In the genomic region with DNA sequence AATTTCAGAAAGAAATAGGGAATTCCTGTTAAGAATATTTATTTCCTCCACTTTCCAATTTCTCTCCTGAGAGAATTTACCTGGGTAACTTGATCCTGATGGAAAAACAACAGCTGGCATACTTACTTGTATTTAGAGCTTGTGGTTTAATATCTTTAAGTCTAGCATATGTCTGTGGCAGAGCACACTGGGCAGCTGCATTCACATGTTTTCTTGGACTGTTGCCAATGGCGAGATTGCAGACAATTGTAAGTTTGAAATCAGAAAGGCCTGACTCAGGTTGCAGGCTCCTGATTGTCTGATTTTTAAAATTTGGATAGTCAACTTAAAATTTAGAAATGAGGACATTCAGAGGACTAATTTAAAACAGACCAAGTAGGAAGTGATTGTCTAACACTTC, we compare ENCODE assay signal across 13 cellular contexts.
A peak's percentile ranks its signal among the peaks of the same experiment; 100 is the strongest.
DNase-seq lines count a peak whose midpoint lies in the region; ATAC-seq and TF ChIP-seq lines count a peak whose summit lies in the region.
"Had no signal": no experiment of that assay in that cellular context is flagged by ENCODE, and none has a peak within 500 bp of the region (broad histone marks: within the 10 kb centered on the region; RNA-seq: fewer than 3 reads in every experiment).

No MANE protein-coding gene starts in this region.

- TF ChIP-seq CTCF in activated CD8-positive, alpha-beta T cell treated with anti-CD3 and anti-CD28 coated beads for 36 hours (IDR thresholded peaks at IDR 0.05) = no peak

- in situ Hi-C loops in G401 (cut with HindIII; ENCODE audit: low sequenced_read_pairs) = no loop called here

- H3K27ac Mint-ChIP-seq in activated CD8-positive, alpha-beta T cell treated with anti-CD3 and anti-CD28 coated beads for 36 hours = no peak overlapping the region
- H3K27ac Mint-ChIP-seq: activated T-cell treated with anti-CD3 and anti-CD28 coated beads, Interleukin-2, amount 50 U/mL, for 24 hours; CD8-positive, alpha-beta memory T cell had no signal

- peaks cover 19% of the 10 kb centered on the region for H3K27me3 Mint-ChIP-seq in activated CD8-positive, alpha-beta T cell treated with anti-CD3 and anti-CD28 coated beads for 36 hours

- POLR2A ChIA-PET in activated CD8-positive, alpha-beta T cell treated with anti-CD3 and anti-CD28 coated beads for 36 hours (lab: Charles Lee) = no interaction called here
- POLR2A ChIA-PET in HEK293T (lab: Yijun Ruan, JAX) = no interaction called here

- H3K9me3 Mint-ChIP-seq in activated CD8-positive, alpha-beta T cell treated with anti-CD3 and anti-CD28 coated beads for 36 hours = no peaks in the 10 kb centered on the region
- H3K9me3 Mint-ChIP-seq: activated T-cell treated with anti-CD3 and anti-CD28 coated beads, Interleukin-2, amount 50 U/mL, for 24 hours; CD8-positive, alpha-beta memory T cell had no signal

- DNase-seq in G401 (ENCODE audit: low spot score) = peak; percentile 48
- DNase-seq in NCI-H2081 treated with DMSO at 0.1 percent for 48 hours (lab: John Stamatoyannopoulos, UW) = peak; percentile 44
- peak; percentile 49 for DNase-seq in SHP77 treated with DMSO at 0.1 percent for 48 hours (lab: John Stamatoyannopoulos, UW)
- peak; percentile 17 for DNase-seq in midbrain (lab: John Stamatoyannopoulos, UW)
- no peak for DNase-seq in activated CD8-positive, alpha-beta T cell treated with anti-CD3 and anti-CD28 coated beads for 36 hours
- DNase-seq in HEK293T (ENCODE audit: extremely low spot score) = no peak
- DNase-seq: activated T-cell treated with anti-CD3 and anti-CD28 coated beads, Interleukin-2, amount 50 U/mL, for 24 hours; CD8-positive, alpha-beta memory T cell; GOT3; mesenchymal stem cell had no signal

- H3K4me3 Mint-ChIP-seq in activated CD8-positive, alpha-beta T cell treated with anti-CD3 and anti-CD28 coated beads for 36 hours = no peak overlapping the region
- H3K4me3 Mint-ChIP-seq: activated T-cell treated with anti-CD3 and anti-CD28 coated beads, Interleukin-2, amount 50 U/mL, for 24 hours; CD8-positive, alpha-beta memory T cell had no signal

- no peaks in the 10 kb centered on the region for H3K36me3 Mint-ChIP-seq in activated CD8-positive, alpha-beta T cell treated with anti-CD3 and anti-CD28 coated beads for 36 hours (ENCODE audit: low read depth)
- H3K36me3 Mint-ChIP-seq: CD8-positive, alpha-beta memory T cell had no signal

- no peak for ATAC-seq in GM19455 (IDR thresholded peaks at IDR 0.05; ENCODE audit: unreplicated experiment)
- no peak for ATAC-seq in activated CD8-positive, alpha-beta T cell treated with anti-CD3 and anti-CD28 coated beads for 36 hours
- no peak for ATAC-seq in GM18868 (IDR thresholded peaks at IDR 0.05; ENCODE audit: unreplicated experiment)
- ATAC-seq: activated CD4-positive, CD25-positive, alpha-beta regulatory T cell treated with anti-CD3 and anti-CD28 coated beads, Interleukin-2, amount 50 U/mL, for 24 hours had no signal

- intact Hi-C loops in activated CD8-positive, alpha-beta T cell treated with anti-CD3 and anti-CD28 coated beads for 36 hours (cut with micrococcal nuclease) = no loop called here

- H3K4me1 Mint-ChIP-seq in activated CD8-positive, alpha-beta T cell treated with anti-CD3 and anti-CD28 coated beads for 36 hours (ENCODE audit: low read depth) = peaks cover 1% of the 10 kb centered on the region
- H3K4me1 Mint-ChIP-seq: CD8-positive, alpha-beta memory T cell had no signal

- CTCF ChIA-PET in activated CD8-positive, alpha-beta T cell treated with anti-CD3 and anti-CD28 coated beads for 36 hours (lab: Charles Lee) = interaction anchor here (1.5 kb wide), 1 partner anchor 8 kb away, joined by 4 read pairs; no protein-coding TSS in a partner anchor
- CTCF ChIA-PET in HEK293T (lab: Yijun Ruan, JAX) = interaction anchor here (0.6 to 1.2 kb wide), 2 partner anchors 154 to 511 kb away, joined by 3 read pairs; no protein-coding TSS in a partner anchor

TF ChIP-seq in HEK293T, 16 proteins besides CTCF, POLR2A, EP300 and RAD21:
- TF ChIP-seq L3MBTL2 (conservative IDR thresholded peaks at IDR 0.05) (no peak), FOXK2 (IDR thresholded peaks at IDR 0.05) (no peak), ZNF384 (IDR thresholded peaks at IDR 0.05) (no peak), FOXM1 (IDR thresholded peaks at IDR 0.05; ENCODE audit: borderline replicate concordance) (no peak), SUZ12 (IDR thresholded peaks at IDR 0.05) (no peak), BHLHE40 (IDR thresholded peaks at IDR 0.05; ENCODE audit: borderline replicate concordance) (no peak), FOXA1 (IDR thresholded peaks at IDR 0.05) (no peak), NFRKB (IDR thresholded peaks at IDR 0.05) (no peak), ELF4 (IDR thresholded peaks at IDR 0.05) (no peak), HDGF (IDR thresholded peaks at IDR 0.05; ENCODE audit: borderline replicate concordance) (no peak)

Comparison
In these comparisons a context has a peak if more than half of its experiments do, and no peak if none do; other contexts are left out.
1. DNase-seq: peak in G401 (single experiment), NCI-H2081 treated with DMSO at 0.1 percent for 48 hours (single experiment), SHP77 treated with DMSO at 0.1 percent for 48 hours (single experiment) and midbrain (single experiment); none in activated CD8-positive, alpha-beta T cell treated with anti-CD3 and anti-CD28 coated beads for 36 hours (single experiment) and HEK293T (single experiment).